1 cellular context compared by ENCODE assay signal in genomic region chr5:10353241-10354047, GRCh38.
TF ChIP-seq lines count a peak whose summit lies in the region.

Gene MARCHF6, plus strand, starts transcription at chr5:10353695. Its CDS starts 204 bp downstream, at chr5:10353899.

TF ChIP-seq in WTC11, 78 proteins besides CTCF, POLR2A, EP300 and RAD21 (continued from another document):
- no peak for TF ChIP-seq CDX4 (CRISPR knock-in tag; IDR thresholded peaks at IDR 0.05; ENCODE audit: borderline replicate concordance)
- TF ChIP-seq SOX15 (CRISPR knock-in tag; IDR thresholded peaks at IDR 0.05) = no peak
- no peak for TF ChIP-seq ZNF232 (CRISPR knock-in tag; IDR thresholded peaks at IDR 0.05)
- TF ChIP-seq TEAD4 (CRISPR knock-in tag; IDR thresholded peaks at IDR 0.05) = 0 out of 2 replicates have a peak, but pooled peaks have one; percentile 55
- peak; percentile 81 for TF ChIP-seq ZNF423 (CRISPR knock-in tag; IDR thresholded peaks at IDR 0.05)
- no peak for TF ChIP-seq NR1H2 (CRISPR knock-in tag; IDR thresholded peaks at IDR 0.05)
- TF ChIP-seq ZBTB43 (CRISPR knock-in tag; IDR thresholded peaks at IDR 0.05) = peak; percentile 84
- peak; percentile 40 for TF ChIP-seq USF1 (CRISPR knock-in tag; IDR thresholded peaks at IDR 0.05)
- TF ChIP-seq ZNF532 (CRISPR knock-in tag; IDR thresholded peaks at IDR 0.05; ENCODE audit: borderline replicate concordance) = no peak
- no peak for TF ChIP-seq GTF2I (CRISPR knock-in tag; conservative IDR thresholded peaks at IDR 0.05)
- no peak; the same call in 1 of the 2 replicates for TF ChIP-seq ZBTB21 (CRISPR knock-in tag; IDR thresholded peaks at IDR 0.05; ENCODE audit: borderline replicate concordance)
- TF ChIP-seq FOXP4 (CRISPR knock-in tag; IDR thresholded peaks at IDR 0.05) = peak; percentile 73; the same call in 1 of the 2 replicates
- peak; percentile 64 for TF ChIP-seq GABPB1 (CRISPR knock-in tag; IDR thresholded peaks at IDR 0.05)
- TF ChIP-seq JAZF1 (CRISPR knock-in tag; IDR thresholded peaks at IDR 0.05) = no peak
- 0 out of 2 replicates have a peak, but pooled peaks have one; percentile 35 for TF ChIP-seq ESRRA (CRISPR knock-in tag; IDR thresholded peaks at IDR 0.05; ENCODE audit: borderline replicate concordance)
- 0 out of 2 replicates have a peak, but pooled peaks have one; percentile 20 for TF ChIP-seq ELF4 (CRISPR knock-in tag; IDR thresholded peaks at IDR 0.05; ENCODE audit: low read depth)
- TF ChIP-seq ZNF281 (CRISPR knock-in tag; IDR thresholded peaks at IDR 0.05) = peak; percentile 98
- TF ChIP-seq ZNF263 (CRISPR knock-in tag; IDR thresholded peaks at IDR 0.05; ENCODE audit: low read depth) = 0 out of 2 replicates have a peak, but pooled peaks have one; percentile 30
- no peak for TF ChIP-seq RORB (CRISPR knock-in tag; IDR thresholded peaks at IDR 0.05)
- TF ChIP-seq IRF2 (CRISPR knock-in tag; IDR thresholded peaks at IDR 0.05; ENCODE audit: borderline replicate concordance, low read depth) = no peak
- TF ChIP-seq HMGXB4 (CRISPR knock-in tag; IDR thresholded peaks at IDR 0.05) = peak; percentile 81
- TF ChIP-seq GRHL2 (CRISPR knock-in tag; IDR thresholded peaks at IDR 0.05; ENCODE audit: insufficient replicate concordance, severe bottlenecking) = no peak
- TF ChIP-seq ARID4B (CRISPR knock-in tag; IDR thresholded peaks at IDR 0.05; ENCODE audit: borderline replicate concordance) = peak; percentile 38; the same call in 1 of the 2 replicates
- TF ChIP-seq JUN (CRISPR knock-in tag; IDR thresholded peaks at IDR 0.05) = peak; percentile 86
- peak; percentile 78 for TF ChIP-seq CREM (CRISPR knock-in tag; IDR thresholded peaks at IDR 0.05)
- no peak for TF ChIP-seq ZNF396 (CRISPR knock-in tag; IDR thresholded peaks at IDR 0.05; ENCODE audit: borderline replicate concordance)
- TF ChIP-seq ZNF138 (CRISPR knock-in tag; conservative IDR thresholded peaks at IDR 0.05) = no peak
- no peak; the same call in 1 of the 2 replicates for TF ChIP-seq ZNF317 (CRISPR knock-in tag; IDR thresholded peaks at IDR 0.05; ENCODE audit: borderline replicate concordance, low read depth)
- peak; percentile 44; the same call in 1 of the 2 replicates for TF ChIP-seq NFE2L1 (CRISPR knock-in tag; IDR thresholded peaks at IDR 0.05)
- peak; percentile 15; the same call in 1 of the 2 replicates for TF ChIP-seq HMGA2 (CRISPR knock-in tag; IDR thresholded peaks at IDR 0.05)
- no peak for TF ChIP-seq EMX1 (CRISPR knock-in tag; IDR thresholded peaks at IDR 0.05)
- no peak; the same call in 1 of the 2 replicates for TF ChIP-seq USF2 (CRISPR knock-in tag; IDR thresholded peaks at IDR 0.05)
- no peak for TF ChIP-seq OVOL2 (CRISPR knock-in tag; IDR thresholded peaks at IDR 0.05; ENCODE audit: borderline replicate concordance)
